ENCODE assay signal across 30 cellular contexts in the genomic region with DNA sequence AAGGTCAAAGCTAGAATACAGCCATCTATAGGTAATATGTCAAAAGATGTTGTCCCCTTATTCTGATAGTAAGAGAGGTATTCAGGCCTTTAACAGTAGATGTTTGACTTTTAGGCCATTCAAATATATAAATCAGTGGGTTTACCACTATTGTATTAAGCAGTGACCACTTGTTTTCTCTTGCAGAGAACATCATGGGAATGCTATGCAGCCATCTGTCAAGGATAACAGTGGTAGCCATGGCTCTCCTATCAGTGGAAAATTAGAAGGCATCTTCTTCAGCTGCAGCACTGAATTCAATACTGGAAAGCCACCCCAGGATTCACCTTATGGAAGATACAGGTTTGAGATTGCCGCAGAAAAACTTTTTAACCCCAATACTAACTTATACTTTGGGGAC.
"Had no signal": no experiment of that assay in that cellular context is flagged by ENCODE, and none has a peak within 500 bp of the region (broad histone marks: within the 10 kb centered on the region; RNA-seq: fewer than 3 reads in every experiment).

No MANE protein-coding gene starts in this region.

- FAIRE-seq: islet of Langerhans, kidney, pancreas had no signal

- ATAC-seq: left colon; left lung; lower lobe of right lung; naive thymus-derived CD8-positive, alpha-beta T cell; pancreas; right cardiac atrium; stimulated activated memory B cell treated with anti-CD40 and anti-IgM and Interleukin-4, amounts not matched to agents 10 μg/mL and 1 μg/mL and 100 μg/mL, for 72 hours; stimulated activated naive CD8-positive, alpha-beta T cell treated with anti-CD3 and anti-CD28 coated beads, Interleukin-15, amount 100 ng/mL, for 72 hours had no signal

- DNase-seq: hypothalamus; immature natural killer cell; kidney; left colon; left lung; lower lobe of right lung; mammary epithelial cell; mesenchymal stem cell; naive thymus-derived CD8-positive, alpha-beta T cell; nucleus accumbens; pancreas; posterior cingulate gyrus; retina; right cardiac atrium; sigmoid colon; stimulated activated CD4-positive, alpha-beta T cell treated with anti-CD3 and anti-CD28 coated beads, Interleukin-1b, Interleukin-23, amount 100 ng/mL, for 48 hours; stimulated activated CD4-positive, alpha-beta T cell treated with anti-CD3 and anti-CD28 coated beads, Interleukin-2, amount 100 ng/mL, for 48 hours; stimulated activated CD4-positive, alpha-beta T cell treated with anti-CD3 and anti-CD28 coated beads, Interleukin-4, amount 100 ng/mL, for 4 hours; stimulated activated CD8-positive, alpha-beta memory T cell treated with anti-CD3 and anti-CD28 coated beads, Interleukin-4, amount 100 ng/mL, for 48 hours; stimulated activated naive CD4-positive, alpha-beta T cell treated with Interleukin-2 at 50 U/mL for 16 hours; stimulated activated naive CD8-positive, alpha-beta T cell treated with anti-CD3 and anti-CD28 coated beads, Interleukin-15, amount 100 ng/mL, for 72 hours; tibial artery; uterus had no signal

- H3K9me3 Mint-ChIP-seq: stimulated activated memory B cell treated with anti-CD40 and anti-IgM and Interleukin-4, amounts not matched to agents 10 μg/mL and 1 μg/mL and 100 μg/mL, for 72 hours; stimulated activated naive CD8-positive, alpha-beta T cell treated with anti-CD3 and anti-CD28 coated beads, Interleukin-15, amount 100 ng/mL, for 72 hours had no signal

- H3K4me3 Mint-ChIP-seq: immature natural killer cell; naive thymus-derived CD8-positive, alpha-beta T cell; nephron; neural crest cell; stimulated activated memory B cell treated with anti-CD40 and anti-IgM and Interleukin-4, amounts not matched to agents 10 μg/mL and 1 μg/mL and 100 μg/mL, for 72 hours; stimulated activated naive CD8-positive, alpha-beta T cell treated with anti-CD3 and anti-CD28 coated beads, Interleukin-15, amount 100 ng/mL, for 72 hours had no signal

- H3K27ac Mint-ChIP-seq: immature natural killer cell; naive thymus-derived CD8-positive, alpha-beta T cell; nephron; stimulated activated memory B cell treated with anti-CD40 and anti-IgM and Interleukin-4, amounts not matched to agents 10 μg/mL and 1 μg/mL and 100 μg/mL, for 72 hours; stimulated activated naive CD8-positive, alpha-beta T cell treated with anti-CD3 and anti-CD28 coated beads, Interleukin-15, amount 100 ng/mL, for 72 hours had no signal

- H3K36me3 Mint-ChIP-seq: immature natural killer cell; naive thymus-derived CD8-positive, alpha-beta T cell; stimulated activated memory B cell treated with anti-CD40 and anti-IgM and Interleukin-4, amounts not matched to agents 10 μg/mL and 1 μg/mL and 100 μg/mL, for 72 hours had no signal

- H3K27ac ChIP-seq: left lung, lower lobe of right lung, pancreas, sigmoid colon, thoracic aorta, tibial artery, uterus had no signal

- H3K27me3 ChIP-seq: left lung, pancreas, sigmoid colon, tibial artery, uterus had no signal

- H3K4me2 ChIP-seq: smooth muscle cell had no signal

- H3K4me1 Mint-ChIP-seq: immature natural killer cell; naive thymus-derived CD8-positive, alpha-beta T cell; stimulated activated memory B cell treated with anti-CD40 and anti-IgM and Interleukin-4, amounts not matched to agents 10 μg/mL and 1 μg/mL and 100 μg/mL, for 72 hours; stimulated activated naive CD8-positive, alpha-beta T cell treated with anti-CD3 and anti-CD28 coated beads, Interleukin-15, amount 100 ng/mL, for 72 hours had no signal

- H3K4me3 ChIP-seq: left lung, lower lobe of right lung, pancreas, prostate gland, sigmoid colon, smooth muscle cell, thoracic aorta, tibial artery, uterus had no signal

- H3K9me3 ChIP-seq: left lung, lower lobe of right lung, pancreas, prostate gland, sigmoid colon, thoracic aorta, tibial artery, uterus had no signal

- H3K27me3 Mint-ChIP-seq: stimulated activated memory B cell treated with anti-CD40 and anti-IgM and Interleukin-4, amounts not matched to agents 10 μg/mL and 1 μg/mL and 100 μg/mL, for 72 hours; stimulated activated naive CD8-positive, alpha-beta T cell treated with anti-CD3 and anti-CD28 coated beads, Interleukin-15, amount 100 ng/mL, for 72 hours had no signal

- H3K36me3 ChIP-seq: left lung, lower lobe of right lung, pancreas, prostate gland, thoracic aorta, tibial artery, uterus had no signal

- H3K4me1 ChIP-seq: left lung, lower lobe of right lung, pancreas, prostate gland, uterus had no signal
